Comparison of ENCODE assay signal across 22 cellular contexts in genomic region chr9:105818903-105819302, GRCh38.
DNase-seq lines count a peak whose midpoint lies in the region; ATAC-seq and TF ChIP-seq lines count a peak whose summit lies in the region.
"Had no signal": no experiment of that assay in that cellular context is flagged by ENCODE, and none has a peak within 500 bp of the region (broad histone marks: within the 10 kb centered on the region; RNA-seq: fewer than 3 reads in every experiment).

No MANE protein-coding gene starts in this region.

- TF ChIP-seq CTCF in Caco-2 (IDR thresholded peaks at IDR 0.05; ENCODE audit: insufficient read depth in 1 of 2, low read depth in 1 of 2, low read length in 1 of 2, severe bottlenecking in 1 of 2, unreplicated experiment in 1 of 2) = no peak

- H3K27me3 ChIP-seq in Caco-2 (replicated peaks; ENCODE audit: control insufficient read depth, insufficient read depth, low read length) = no peaks in the 10 kb centered on the region
- H3K27me3 ChIP-seq: BE2C; BLaER1 treated with 17β-estradiol and CSF1 and Interleukin-3, amounts not matched to agents 10 nM and 100 nM had no signal

- peaks cover 0 to 4% of the 10 kb centered on the region in 2 donors for H3K36me3 Mint-ChIP-seq in activated naive CD4-positive, alpha-beta T cell treated with anti-CD3 and anti-CD28 coated beads, Interleukin-2, amount 50 U/mL, for 72 hours
- no peaks in the 10 kb centered on the region for H3K36me3 Mint-ChIP-seq in activated T-helper 1 cell treated with anti-CD3 and anti-CD28 coated beads, Interleukin-12 subunit alpha, Interleukin-12 subunit beta, Interleukin-2, Interleukin-4 antibody, amounts not matched to agents 30 ng/mL and 10 ng/mL and 1 ng/mL, durations not matched to agents 14 hours and 24 hours and 36 hours (ENCODE audit: low read depth)
- H3K36me3 Mint-ChIP-seq in Caco-2 (ENCODE audit: insufficient read depth, unreplicated experiment) = no peaks in the 10 kb centered on the region
- H3K36me3 Mint-ChIP-seq: CD14-positive monocyte had no signal

- H3K27me3 Mint-ChIP-seq in activated T-helper 1 cell treated with anti-CD3 and anti-CD28 coated beads, Interleukin-12 subunit alpha, Interleukin-12 subunit beta, Interleukin-2, Interleukin-4 antibody, amounts not matched to agents 30 ng/mL and 10 ng/mL and 1 ng/mL, durations not matched to agents 14 hours and 24 hours and 36 hours (ENCODE audit: insufficient read depth) = no peaks in the 10 kb centered on the region
- H3K27me3 Mint-ChIP-seq in Caco-2 (ENCODE audit: insufficient read depth, unreplicated experiment) = no peaks in the 10 kb centered on the region
- H3K27me3 Mint-ChIP-seq: CD4-positive, alpha-beta T cell; CD8-positive, alpha-beta memory T cell had no signal

- no peak overlapping the region for H3K4me3 Mint-ChIP-seq in activated T-helper 1 cell treated with anti-CD3 and anti-CD28 coated beads, Interleukin-12 subunit alpha, Interleukin-12 subunit beta, Interleukin-2, Interleukin-4 antibody, amounts not matched to agents 30 ng/mL and 10 ng/mL and 1 ng/mL, durations not matched to agents 14 hours and 24 hours and 36 hours
- H3K4me3 Mint-ChIP-seq in Caco-2 (ENCODE audit: unreplicated experiment) = no peak overlapping the region
- H3K4me3 Mint-ChIP-seq: CD14-positive monocyte; CD4-positive, alpha-beta T cell; CD8-positive, alpha-beta memory T cell; HFFc6 had no signal

- H3K27ac Mint-ChIP-seq in activated naive CD4-positive, alpha-beta T cell treated with anti-CD3 and anti-CD28 coated beads, Interleukin-2, amount 50 U/mL, for 72 hours = no peak overlapping the region
- H3K27ac Mint-ChIP-seq in activated T-helper 1 cell treated with anti-CD3 and anti-CD28 coated beads, Interleukin-12 subunit alpha, Interleukin-12 subunit beta, Interleukin-2, Interleukin-4 antibody, amounts not matched to agents 30 ng/mL and 10 ng/mL and 1 ng/mL, durations not matched to agents 14 hours and 24 hours and 36 hours = no peak overlapping the region
- no peak overlapping the region for H3K27ac Mint-ChIP-seq in Caco-2 (ENCODE audit: unreplicated experiment)
- H3K27ac Mint-ChIP-seq: CD14-positive monocyte; CD4-positive, alpha-beta T cell; CD8-positive, alpha-beta memory T cell; HFFc6 had no signal

- H3K4me3 ChIP-seq in Caco-2 (ENCODE audit: low read depth, low read length) = no peak overlapping the region
- H3K4me3 ChIP-seq: A549; BLaER1 treated with 17β-estradiol and CSF1 and Interleukin-3, amounts not matched to agents 10 nM and 100 nM; HAP-1 had no signal

- POLR2A ChIA-PET in Caco-2 (lab: Charles Lee) = no interaction called here

- no peaks in the 10 kb centered on the region for H3K4me1 Mint-ChIP-seq in activated T-helper 1 cell treated with anti-CD3 and anti-CD28 coated beads, Interleukin-12 subunit alpha, Interleukin-12 subunit beta, Interleukin-2, Interleukin-4 antibody, amounts not matched to agents 30 ng/mL and 10 ng/mL and 1 ng/mL, durations not matched to agents 14 hours and 24 hours and 36 hours (ENCODE audit: low read depth)
- H3K4me1 Mint-ChIP-seq in Caco-2 (ENCODE audit: low read depth, unreplicated experiment) = no peaks in the 10 kb centered on the region
- H3K4me1 Mint-ChIP-seq: CD14-positive monocyte; CD8-positive, alpha-beta memory T cell had no signal

- peaks cover 15 to 16% of the 10 kb centered on the region in 2 donors for H3K9me3 Mint-ChIP-seq in activated naive CD4-positive, alpha-beta T cell treated with anti-CD3 and anti-CD28 coated beads, Interleukin-2, amount 50 U/mL, for 72 hours
- H3K9me3 Mint-ChIP-seq in activated T-helper 1 cell treated with anti-CD3 and anti-CD28 coated beads, Interleukin-12 subunit alpha, Interleukin-12 subunit beta, Interleukin-2, Interleukin-4 antibody, amounts not matched to agents 30 ng/mL and 10 ng/mL and 1 ng/mL, durations not matched to agents 14 hours and 24 hours and 36 hours = peaks cover 15% of the 10 kb centered on the region
- H3K9me3 Mint-ChIP-seq in Caco-2 (ENCODE audit: unreplicated experiment) = peaks cover 27% of the 10 kb centered on the region

- peak; percentile 4 for DNase-seq in activated CD4-positive, alpha-beta T cell treated with anti-CD3 and anti-CD28 coated beads for 48 hours
- no peak for DNase-seq in activated CD4-positive, alpha-beta T cell treated with anti-CD3 and anti-CD28 coated beads, Interleukin-2, amount 50 U/mL, for 48 hours
- no peak for DNase-seq in activated naive CD4-positive, alpha-beta T cell treated with anti-CD3 and anti-CD28 coated beads, Interleukin-2, amount 50 U/mL, for 72 hours (ENCODE audit: low spot score in 2 of 2)
- DNase-seq in activated naive CD4-positive, alpha-beta T cell (lab: John Stamatoyannopoulos, UW) = no peak
- peak; percentile 1 for DNase-seq in activated T-helper 1 cell treated with anti-CD3 and anti-CD28 coated beads, Interleukin-12 subunit alpha, Interleukin-12 subunit beta, Interleukin-2, Interleukin-4 antibody, amounts not matched to agents 30 ng/mL and 10 ng/mL and 1 ng/mL, durations not matched to agents 14 hours and 24 hours and 36 hours (ENCODE audit: low spot score)
- DNase-seq in Caco-2 = no peak
- DNase-seq: 8988T; ACHN; AML-193; BE2C; Calu3; CD4-positive, alpha-beta T cell; CD8-positive, alpha-beta memory T cell; DMS53; DMS79 treated with DMSO at 0.1 percent for 48 hours; GF-D8; GOT3; HFFc6 had no signal

- H3K9me3 ChIP-seq in Caco-2 = no peaks in the 10 kb centered on the region
- H3K9me3 ChIP-seq: A549, BE2C, HAP-1 had no signal

- no peaks in the 10 kb centered on the region for H3K4me1 ChIP-seq in Caco-2
- H3K4me1 ChIP-seq: A549; BE2C; BLaER1 treated with 17β-estradiol and CSF1 and Interleukin-3, amounts not matched to agents 10 nM and 100 nM; HAP-1 had no signal

- no TSS peak for BruUV-seq in Caco-2 (replicated peaks; lab: Mats Ljungman, UMichigan)

- no peaks in the 10 kb centered on the region for H3K36me3 ChIP-seq in Caco-2 (ENCODE audit: control insufficient read depth, insufficient read depth, low read length)
- H3K36me3 ChIP-seq: BE2C; BLaER1 treated with 17β-estradiol and CSF1 and Interleukin-3, amounts not matched to agents 10 nM and 100 nM; HAP-1 had no signal

- ATAC-seq in activated naive CD4-positive, alpha-beta T cell treated with anti-CD3 and anti-CD28 coated beads, Interleukin-2, amount 50 U/mL, for 72 hours = peak; percentile 55 to 56
- ATAC-seq: A549 had no signal

- CTCF ChIA-PET in Caco-2 (lab: Charles Lee) = no interaction called here

- intact Hi-C loops in activated T-helper 1 cell treated with anti-CD3 and anti-CD28 coated beads, Interleukin-12 subunit alpha, Interleukin-12 subunit beta, Interleukin-2, Interleukin-4 antibody, amounts not matched to agents 30 ng/mL and 10 ng/mL and 1 ng/mL, durations not matched to agents 14 hours and 24 hours and 36 hours (cut with micrococcal nuclease) = no loop called here
- intact Hi-C loops in Caco-2 (cut with micrococcal nuclease; ENCODE audit: unreplicated experiment) = no loop called here

Comparison
In these comparisons a context has a peak if more than half of its experiments do, and no peak if none do; other contexts are left out.
1. DNase-seq: peak in activated CD4-positive, alpha-beta T cell treated with anti-CD3 and anti-CD28 coated beads for 48 hours (single experiment) and activated T-helper 1 cell treated with anti-CD3 and anti-CD28 coated beads, Interleukin-12 subunit alpha, Interleukin-12 subunit beta, Interleukin-2, Interleukin-4 antibody, amounts not matched to agents 30 ng/mL and 10 ng/mL and 1 ng/mL, durations not matched to agents 14 hours and 24 hours and 36 hours (single experiment); none in activated CD4-positive, alpha-beta T cell treated with anti-CD3 and anti-CD28 coated beads, Interleukin-2, amount 50 U/mL, for 48 hours (0 of 2), activated naive CD4-positive, alpha-beta T cell treated with anti-CD3 and anti-CD28 coated beads, Interleukin-2, amount 50 U/mL, for 72 hours (0 of 2), activated naive CD4-positive, alpha-beta T cell (0 of 4) and Caco-2 (0 of 2).